Comparison of ENCODE assay signal across 8 cellular contexts in genomic region chr1:206864939-206865671, GRCh38. TPM values are rescaled to one million over a fixed set of nuclear protein-coding genes. Genes with fewer than 3 reads are reported as not detected.
DNase-seq lines count a peak whose midpoint lies in the region; ATAC-seq and TF ChIP-seq lines count a peak whose summit lies in the region.

A gene with protein sequence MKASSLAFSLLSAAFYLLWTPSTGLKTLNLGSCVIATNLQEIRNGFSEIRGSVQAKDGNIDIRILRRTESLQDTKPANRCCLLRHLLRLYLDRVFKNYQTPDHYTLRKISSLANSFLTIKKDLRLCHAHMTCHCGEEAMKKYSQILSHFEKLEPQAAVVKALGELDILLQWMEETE (plus strand): TSS chr1:206865623. CDS start chr1:206865853, 230 bp downstream.

- DNase-seq in AG20443 (ENCODE audit: low spot score) (peak; percentile 82), H4 (ENCODE audit: low spot score) (peak; percentile 74), NK-92 (lab: John Stamatoyannopoulos, UW; ENCODE audit: unreplicated experiment) (peak; percentile 25), erythroblast (lab: John Stamatoyannopoulos, UW) (peak; percentile 78 to 88), natural killer cell (peak; percentile 79)
- peak; percentile 68 for DNase-seq in activated CD8-positive, alpha-beta memory T cell treated with anti-CD3 and anti-CD28 coated beads, Interleukin-2, amount 50 U/mL, for 1 hour (ENCODE audit: extremely low read depth)
- DNase-seq in stimulated activated naive CD4-positive, alpha-beta T cell (lab: John Stamatoyannopoulos, UW): peak; percentile 73 to 89 (median 82)

- H3K27me3 Mint-ChIP-seq in natural killer cell (ENCODE audit: low read depth in 2 of 2): peaks cover 23 to 48% of the 10 kb centered on the region in 2 donors

- no peak within 1 kb of the TSS for H3K27ac Mint-ChIP-seq in natural killer cell

- no peaks in the 10 kb centered on the region for H3K9me3 Mint-ChIP-seq in natural killer cell

- ATAC-seq in natural killer cell (peak; percentile 84 to 96 (median 95)), GM21367 (IDR thresholded peaks at IDR 0.05; ENCODE audit: unreplicated experiment) (no peak)

- no peaks in the 10 kb centered on the region for H3K36me3 Mint-ChIP-seq in natural killer cell

- no peak within 1 kb of the TSS for H3K4me3 Mint-ChIP-seq in natural killer cell

- intact Hi-C loops in natural killer cell (cut with micrococcal nuclease): loop anchor here (1.0 kb wide), 3 partner anchors 47 to 117 kb away; no protein-coding TSS in a partner anchor

- peaks cover 0 to 6% of the 10 kb centered on the region in 2 donors for H3K4me1 Mint-ChIP-seq in natural killer cell

- no peak for TF ChIP-seq POLR2A in erythroblast (IDR thresholded peaks at IDR 0.05; ENCODE audit: low read length)

- TF ChIP-seq CTCF in natural killer cell (IDR thresholded peaks at IDR 0.05): peak; percentile 94

RNA-seq across cellular contexts. Expression of the gene that starts here (rescaled TPM):
- total RNA-seq in H4 (2014; rRNA removed; shearing (Covaris generic)): not detected in 2 replicates
- not detected for total RNA-seq in natural killer cell

Comparison
In these comparisons a context has a peak if more than half of its experiments do, and no peak if none do; other contexts are left out.
1. Peak in DNase-seq in H4; RNA of the gene not detected or under 1 TPM.
2. Peak in DNase-seq and ATAC-seq in natural killer cell; RNA of the gene not detected or under 1 TPM.
3. DNase-seq: peak in every context shown above with its lines; median percentile 83 in erythroblast; 82 in AG20443; 82 in stimulated activated naive CD4-positive, alpha-beta T cell; 79 in natural killer cell; 74 in H4; 68 in activated CD8-positive, alpha-beta memory T cell treated with anti-CD3 and anti-CD28 coated beads, Interleukin-2, amount 50 U/mL, for 1 hour; 25 in NK-92.